ENCODE assay signal across 8 cellular contexts in the genomic region with DNA sequence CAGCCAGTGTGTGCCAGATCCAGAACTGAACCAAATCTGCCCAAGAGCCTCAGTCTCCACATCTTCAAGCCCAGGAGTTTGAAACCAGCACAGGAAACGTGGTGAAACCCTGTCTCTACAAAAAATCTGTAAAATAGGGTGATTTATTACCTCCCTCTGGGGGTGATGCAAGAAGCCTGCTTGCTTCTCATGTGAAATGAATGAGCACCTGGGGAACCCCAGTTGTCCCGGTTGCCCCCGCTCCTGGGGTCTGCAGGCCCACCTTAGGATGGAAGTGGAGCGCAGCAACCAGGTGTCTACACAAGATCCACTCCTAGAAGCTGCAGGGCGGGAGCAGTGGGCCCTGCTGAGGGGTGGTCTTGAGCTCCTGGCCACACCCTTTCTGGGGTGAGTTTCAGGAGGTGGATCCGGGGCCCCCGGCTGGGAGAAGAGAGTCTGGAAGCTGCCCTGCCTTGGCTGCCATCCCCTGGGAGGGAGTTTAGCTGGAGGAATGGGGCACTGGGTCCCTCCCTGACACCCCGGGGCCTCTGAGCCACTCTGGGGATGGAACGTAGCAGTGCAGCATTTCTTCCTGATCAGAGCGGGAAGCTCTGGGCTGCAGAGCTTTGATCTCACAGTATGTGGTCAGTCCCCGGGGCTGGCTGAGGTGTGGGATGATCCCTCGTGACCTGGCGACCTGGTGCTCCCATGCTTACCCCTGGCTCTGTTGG.
DNase-seq lines count a peak whose midpoint lies in the region; ATAC-seq and TF ChIP-seq lines count a peak whose summit lies in the region.

No MANE protein-coding gene starts in this region.

- peak overlapping the region; percentile 86 for H3K27ac ChIP-seq in CD4-positive, CD25-positive, alpha-beta regulatory T cell (ENCODE audit: insufficient read depth, low read length, poor library complexity, severe bottlenecking)
- H3K27ac ChIP-seq in layer of hippocampus (ENCODE audit: low read depth, low read length): peak overlapping the region; percentile 75

- ATAC-seq in CD4-positive, CD25-positive, alpha-beta regulatory T cell (ENCODE audit: low read depth in 2 of 2): no peak
- ATAC-seq in GM21717 (IDR thresholded peaks at IDR 0.05; ENCODE audit: unreplicated experiment): peak; percentile 28

- peak overlapping the region; percentile 85 to 95 (median 88) for H3K4me3 Mint-ChIP-seq in CD4-positive, CD25-positive, alpha-beta regulatory T cell
- H3K4me3 Mint-ChIP-seq in T-helper 2 cell treated with Interferon-gamma antibody and Interleukin-4, amounts not matched to agents 5 μg/mL and 100 μg/mL, for 36 hours: peak overlapping the region; percentile 88

- no peaks in the 10 kb centered on the region for H3K27me3 ChIP-seq in CD4-positive, CD25-positive, alpha-beta regulatory T cell (ENCODE audit: control insufficient read depth, insufficient read depth, low read length)
- no peaks in the 10 kb centered on the region for H3K27me3 ChIP-seq in layer of hippocampus (ENCODE audit: control insufficient read depth, insufficient read depth, low read length)

- peak overlapping the region; percentile 81 for H3K4me3 ChIP-seq in CD4-positive, CD25-positive, alpha-beta regulatory T cell (ENCODE audit: low read depth, low read length)

- peak overlapping the region; percentile 97 to 99 (median 97) for H3K27ac Mint-ChIP-seq in CD4-positive, CD25-positive, alpha-beta regulatory T cell
- H3K27ac Mint-ChIP-seq in T-helper 2 cell treated with Interferon-gamma antibody and Interleukin-4, amounts not matched to agents 5 μg/mL and 100 μg/mL, for 36 hours: peak overlapping the region; percentile 100

- H3K27me3 Mint-ChIP-seq in CD4-positive, CD25-positive, alpha-beta regulatory T cell: no peaks in the 10 kb centered on the region
- no peaks in the 10 kb centered on the region for H3K27me3 Mint-ChIP-seq in T-helper 2 cell treated with Interferon-gamma antibody and Interleukin-4, amounts not matched to agents 5 μg/mL and 100 μg/mL, for 36 hours (ENCODE audit: low read depth)

- TF ChIP-seq POLR2A in erythroblast (IDR thresholded peaks at IDR 0.05; ENCODE audit: low read length): no peak

- no peaks in the 10 kb centered on the region for H3K36me3 Mint-ChIP-seq in CD4-positive, CD25-positive, alpha-beta regulatory T cell
- H3K36me3 Mint-ChIP-seq in T-helper 2 cell treated with Interferon-gamma antibody and Interleukin-4, amounts not matched to agents 5 μg/mL and 100 μg/mL, for 36 hours (ENCODE audit: low read depth): peaks cover 5% of the 10 kb centered on the region

- DNase-seq in CD4-positive, CD25-positive, alpha-beta regulatory T cell: peak in 1 of 3 donors; percentile 15
- DNase-seq in T-helper 2 cell treated with Interferon-gamma antibody and Interleukin-4, amounts not matched to agents 5 μg/mL and 100 μg/mL, for 36 hours (ENCODE audit: low spot score): no peak
- DNase-seq in erythroblast (lab: John Stamatoyannopoulos, UW): no peak
- DNase-seq in cortex of kidney (lab: John Stamatoyannopoulos, UW): no peak
- no peak for DNase-seq in COLO668 (lab: John Stamatoyannopoulos, UW; ENCODE audit: unreplicated experiment)
- no peak for DNase-seq in activated gamma-delta T cell treated with Interleukin-2 at 50 U/mL for 16 hours

- H3K4me1 ChIP-seq in CD4-positive, CD25-positive, alpha-beta regulatory T cell (ENCODE audit: control insufficient read depth, insufficient read depth, low read length, poor library complexity, severe bottlenecking): peaks cover 60% of the 10 kb centered on the region

- peaks cover 0 to 75% (median 37%) of the 10 kb centered on the region in 4 donors for H3K4me1 Mint-ChIP-seq in CD4-positive, CD25-positive, alpha-beta regulatory T cell
- H3K4me1 Mint-ChIP-seq in T-helper 2 cell treated with Interferon-gamma antibody and Interleukin-4, amounts not matched to agents 5 μg/mL and 100 μg/mL, for 36 hours (ENCODE audit: low read depth): peaks cover 52% of the 10 kb centered on the region

- H3K9me3 Mint-ChIP-seq in CD4-positive, CD25-positive, alpha-beta regulatory T cell: no peaks in the 10 kb centered on the region
- H3K9me3 Mint-ChIP-seq in T-helper 2 cell treated with Interferon-gamma antibody and Interleukin-4, amounts not matched to agents 5 μg/mL and 100 μg/mL, for 36 hours: no peaks in the 10 kb centered on the region

- no peaks in the 10 kb centered on the region for H3K36me3 ChIP-seq in CD4-positive, CD25-positive, alpha-beta regulatory T cell (ENCODE audit: control insufficient read depth, insufficient read depth, low read length)

- no peaks in the 10 kb centered on the region for H3K9me3 ChIP-seq in CD4-positive, CD25-positive, alpha-beta regulatory T cell (ENCODE audit: control insufficient read depth in 2 of 2, low read length in 2 of 2)
